8 cellular contexts compared by ENCODE assay signal in genomic region chr7:35537067-35538023, GRCh38.
DNase-seq lines count a peak whose midpoint lies in the region; ATAC-seq and TF ChIP-seq lines count a peak whose summit lies in the region.

No MANE protein-coding gene starts in this region.

- ATAC-seq in GM18870 (IDR thresholded peaks at IDR 0.05; ENCODE audit: unreplicated experiment) (peak; percentile 87), HG03108 (IDR thresholded peaks at IDR 0.05; ENCODE audit: unreplicated experiment) (peak; percentile 95)

- DNase-seq in AG09309 (ENCODE audit: low read depth): peak; percentile 5
- DNase-seq in NCI-H2196 (lab: John Stamatoyannopoulos, UW; ENCODE audit: unreplicated experiment): peak; percentile 74
- DNase-seq in activated CD4-positive, alpha-beta T cell treated with anti-CD3 and anti-CD28 coated beads for 1 hour: peak; percentile 67
- peak; percentile 9 to 20 for DNase-seq in cerebellar nuclear complex (lab: John Stamatoyannopoulos, UW)
- DNase-seq in kidney glomerular epithelial cell (lab: John Stamatoyannopoulos, UW): peak; percentile 20
- peak; percentile 59 to 69 (median 66) for DNase-seq in stimulated activated CD4-positive, alpha-beta T cell treated with anti-CD3 and anti-CD28 coated beads, Interleukin-1b, Interleukin-23, amount 100 ng/mL, for 24 hours (ENCODE audit: low read depth in 4 of 4, low spot score in 1 of 4)

- peak; percentile 92 for TF ChIP-seq CTCF in AG09309 (IDR thresholded peaks at IDR 0.05; ENCODE audit: control insufficient read depth, insufficient read depth, low read depth, low read length, missing control alignments)

- peak overlapping the region; percentile 43 for H3K4me3 ChIP-seq in AG09309 (ENCODE audit: control insufficient read depth, low read depth, low read length)

Comparison
In these comparisons a context has a peak if more than half of its experiments do, and no peak if none do; other contexts are left out.
1. Peak in every context shown above with its lines: DNase-seq, ATAC-seq and H3K4me3 ChIP-seq.
2. DNase-seq: peak in every context shown above with its lines; median percentile 74 in NCI-H2196; 67 in activated CD4-positive, alpha-beta T cell treated with anti-CD3 and anti-CD28 coated beads for 1 hour; 66 in stimulated activated CD4-positive, alpha-beta T cell treated with anti-CD3 and anti-CD28 coated beads, Interleukin-1b, Interleukin-23, amount 100 ng/mL, for 24 hours; 20 in kidney glomerular epithelial cell; 14 in cerebellar nuclear complex; 5 in AG09309.